Comparison of ENCODE assay signal across 8 cellular contexts in genomic region chr1:36924282-36924791, GRCh38.
DNase-seq lines count a peak whose midpoint lies in the region; ATAC-seq and TF ChIP-seq lines count a peak whose summit lies in the region.

No MANE protein-coding gene starts in this region.

- H3K9me3 ChIP-seq in osteoblast (ENCODE audit: low read depth, low read length) = no peaks in the 10 kb centered on the region

- H3K79me2 ChIP-seq in osteoblast (ENCODE audit: insufficient read depth, low read length) = no peaks in the 10 kb centered on the region

- no peak for TF ChIP-seq CTCF in LNCaP clone FGC (IDR thresholded peaks at IDR 0.05; ENCODE audit: control insufficient read depth, extremely low read depth, insufficient read depth)
- no peak for TF ChIP-seq CTCF in osteoblast (IDR thresholded peaks at IDR 0.05; ENCODE audit: extremely low read depth, low read depth, low read length)

- H3K4me2 ChIP-seq in osteoblast (ENCODE audit: insufficient read depth, low read length) = no peak overlapping the region

- H4K20me1 ChIP-seq in osteoblast (ENCODE audit: insufficient read depth, low read length) = no peaks in the 10 kb centered on the region

- peak; percentile 42 for DNase-seq in ELR (ENCODE audit: low read depth)
- peak; percentile 10 for DNase-seq in LNCaP clone FGC (ENCODE audit: low read depth)
- DNase-seq in activated CD4-positive, alpha-beta T cell treated with anti-CD3 and anti-CD28 coated beads, Interleukin-2, amount 50 U/mL, for 1 hour = peak; percentile 16
- peak; percentile 21 for DNase-seq in glomerular visceral epithelial cell (ENCODE audit: extremely low spot score)
- peak; percentile 3 for DNase-seq in renal cortical epithelial cell (ENCODE audit: low read depth)
- DNase-seq in osteoblast (ENCODE audit: insufficient read length, low spot score, missing footprints) = no peak

- no peaks in the 10 kb centered on the region for H3K4me1 ChIP-seq in osteoblast (ENCODE audit: insufficient read depth, low read length)

- ATAC-seq in GM21619 (IDR thresholded peaks at IDR 0.05; ENCODE audit: unreplicated experiment) (no peak), HG02870 (IDR thresholded peaks at IDR 0.05; ENCODE audit: unreplicated experiment) (no peak)

- H3K4me3 ChIP-seq in LNCaP clone FGC (ENCODE audit: low read depth, low read length) (no peak overlapping the region), osteoblast (ENCODE audit: insufficient read depth, low read length) (no peak overlapping the region)

- H3K36me3 ChIP-seq in osteoblast (ENCODE audit: insufficient read depth, low read length) = no peaks in the 10 kb centered on the region

- H2AFZ ChIP-seq in osteoblast (ENCODE audit: low read length) = no peak overlapping the region

- H3K27ac ChIP-seq in osteoblast (ENCODE audit: low read depth, low read length) = no peak overlapping the region

- H3K27me3 ChIP-seq in osteoblast (ENCODE audit: insufficient read depth, low read length) = no peaks in the 10 kb centered on the region
